In genomic region chr15:41796457-41796856, GRCh38 we compare ENCODE assay signal across 13 cellular contexts. TPM values are rescaled to one million over a fixed set of nuclear protein-coding genes. Genes with fewer than 3 reads are reported as not detected.
A peak's percentile ranks its signal among the peaks of the same experiment; 100 is the strongest.
DNase-seq lines count a peak whose midpoint lies in the region; ATAC-seq and TF ChIP-seq lines count a peak whose summit lies in the region.
"Had no signal": no experiment of that assay in that cellular context is flagged by ENCODE, and none has a peak within 500 bp of the region (broad histone marks: within the 10 kb centered on the region; RNA-seq: fewer than 3 reads in every experiment).

No MANE protein-coding gene starts in this region.

- H3K9me3 ChIP-seq in CD4-positive, CD25-positive, alpha-beta regulatory T cell (ENCODE audit: control insufficient read depth in 2 of 2, low read length in 2 of 2): no peaks in the 10 kb centered on the region
- no peaks in the 10 kb centered on the region for H3K9me3 ChIP-seq in adrenal gland (replicated peaks in 1 of 3)
- H3K9me3 ChIP-seq in smooth muscle cell (replicated peaks; ENCODE audit: low read depth): no peaks in the 10 kb centered on the region

- no peak overlapping the region for H2AFZ ChIP-seq in smooth muscle cell (ENCODE audit: low read depth)

- TF ChIP-seq POLR2A in adrenal gland (IDR thresholded peaks at IDR 0.05): no peak

- peaks cover 17% of the 10 kb centered on the region for H3K36me3 Mint-ChIP-seq in CD4-positive, CD25-positive, alpha-beta regulatory T cell

- peak overlapping the region in 2 of 3 donors; percentile 26 to 52 for H3K27ac Mint-ChIP-seq in CD4-positive, CD25-positive, alpha-beta regulatory T cell
- H3K27ac Mint-ChIP-seq: stimulated activated naive CD8-positive, alpha-beta T cell treated with anti-CD3 and anti-CD28 coated beads, Interleukin-15, Interleukin-2, amounts not matched to agents 100 ng/mL and 50 ng/mL, for 24 hours had no signal

- WGBS in adrenal gland, 4 donors: 43 to 65% (median 54%) methylated on average over 4 of the region's 4 CpGs
- WGBS in smooth muscle cell (ENCODE audit: low lambda C conversion rate): 43% methylated on average over 4 of the region's 4 CpGs

- no peak for ATAC-seq in CD4-positive, CD25-positive, alpha-beta regulatory T cell (ENCODE audit: low read depth in 2 of 2)

- H3K79me2 ChIP-seq in smooth muscle cell (ENCODE audit: low read depth): no peaks in the 10 kb centered on the region

- H3K4me1 ChIP-seq in CD4-positive, CD25-positive, alpha-beta regulatory T cell (ENCODE audit: control insufficient read depth, insufficient read depth, low read length, poor library complexity, severe bottlenecking): no peaks in the 10 kb centered on the region
- peaks cover 10 to 35% of the 10 kb centered on the region in 2 donors for H3K4me1 ChIP-seq in adrenal gland (replicated peaks in 1 of 2)
- H3K4me1 ChIP-seq in smooth muscle cell (ENCODE audit: low read depth): no peaks in the 10 kb centered on the region

- TF ChIP-seq CTCF in adrenal gland (IDR thresholded peaks at IDR 0.05): no peak
- TF ChIP-seq CTCF in foreskin fibroblast (IDR thresholded peaks at IDR 0.05; ENCODE audit: low read depth, low read length): no peak
- no peak for TF ChIP-seq CTCF in smooth muscle cell (IDR thresholded peaks at IDR 0.05; ENCODE audit: borderline replicate concordance, insufficient read depth, poor library complexity, severe bottlenecking)

- no peak overlapping the region for H3K4me3 ChIP-seq in CD4-positive, CD25-positive, alpha-beta regulatory T cell (ENCODE audit: low read depth, low read length)
- H3K4me3 ChIP-seq in adrenal gland (no peak overlapping the region), foreskin fibroblast (ENCODE audit: low read depth in 1 of 2, low read length in 2 of 2) (peak overlapping the region in 1 of 2 donors; percentile 17), smooth muscle cell (no peak overlapping the region)

- H3K9me3 Mint-ChIP-seq in CD4-positive, CD25-positive, alpha-beta regulatory T cell: no peaks in the 10 kb centered on the region
- H3K9me3 Mint-ChIP-seq: stimulated activated naive CD8-positive, alpha-beta T cell treated with anti-CD3 and anti-CD28 coated beads, Interleukin-15, Interleukin-2, amounts not matched to agents 100 ng/mL and 50 ng/mL, for 24 hours had no signal

- H3K36me3 ChIP-seq in CD4-positive, CD25-positive, alpha-beta regulatory T cell (ENCODE audit: control insufficient read depth, insufficient read depth, low read length): peaks cover 15% of the 10 kb centered on the region
- H3K36me3 ChIP-seq in adrenal gland (replicated peaks in 1 of 2) (peaks cover 0 to 10% of the 10 kb centered on the region in 2 donors), smooth muscle cell (ENCODE audit: low read depth) (no peaks in the 10 kb centered on the region)

- peak overlapping the region; percentile 0 for H3K4me2 ChIP-seq in smooth muscle cell

- no peak for DNase-seq in CD4-positive, CD25-positive, alpha-beta regulatory T cell
- DNase-seq in adrenal gland (no peak), foreskin fibroblast (peak; percentile 86 to 95), smooth muscle cell (lab: John Stamatoyannopoulos, UW; ENCODE audit: unreplicated experiment) (no peak), UCSD-AML1 (lab: John Stamatoyannopoulos, UW; ENCODE audit: unreplicated experiment) (no peak), HUDEP-2 (lab: John Stamatoyannopoulos, UW; ENCODE audit: unreplicated experiment in 76 of 76) (no peak), NCI-H146 (lab: John Stamatoyannopoulos, UW) (no peak)
- no peak for DNase-seq in stimulated activated naive CD4-positive, alpha-beta T cell (lab: John Stamatoyannopoulos, UW)
- DNase-seq: activated CD8-positive, alpha-beta memory T cell treated with anti-CD3 and anti-CD28 coated beads, Interleukin-2, amount 50 U/mL, for 48 hours; DND-41; NCI-H526 treated with DMSO at 0.1 percent for 48 hours; T-helper 2 cell had no signal

- peaks cover 6 to 49% (median 31%) of the 10 kb centered on the region in 4 donors for H3K4me1 Mint-ChIP-seq in CD4-positive, CD25-positive, alpha-beta regulatory T cell

- no peak overlapping the region for H3K4me3 Mint-ChIP-seq in CD4-positive, CD25-positive, alpha-beta regulatory T cell
- H3K4me3 Mint-ChIP-seq: stimulated activated naive CD8-positive, alpha-beta T cell treated with anti-CD3 and anti-CD28 coated beads, Interleukin-15, Interleukin-2, amounts not matched to agents 100 ng/mL and 50 ng/mL, for 24 hours had no signal

- no peak overlapping the region for H3K9ac ChIP-seq in smooth muscle cell (ENCODE audit: low read depth)

- peaks cover 70% of the 10 kb centered on the region for H4K20me1 ChIP-seq in smooth muscle cell (ENCODE audit: low read depth)

- H3F3A ChIP-seq in smooth muscle cell (ENCODE audit: low read depth): no peaks in the 10 kb centered on the region

- no peak overlapping the region for H3K27ac ChIP-seq in CD4-positive, CD25-positive, alpha-beta regulatory T cell (ENCODE audit: insufficient read depth, low read length, poor library complexity, severe bottlenecking)
- peak overlapping the region in 3 of 5 donors; percentile 3 to 53 (median 17) for H3K27ac ChIP-seq in adrenal gland
- peak overlapping the region; percentile 25 for H3K27ac ChIP-seq in smooth muscle cell (ENCODE audit: low read depth)

- intact Hi-C loops in adrenal gland (cut with DNase I): no loop called here

- H3K27me3 ChIP-seq in CD4-positive, CD25-positive, alpha-beta regulatory T cell (ENCODE audit: control insufficient read depth, insufficient read depth, low read length): no peaks in the 10 kb centered on the region
- H3K27me3 ChIP-seq in adrenal gland: no peaks in the 10 kb centered on the region
- no peaks in the 10 kb centered on the region for H3K27me3 ChIP-seq in smooth muscle cell (ENCODE audit: low read depth)

- no peaks in the 10 kb centered on the region for H3K27me3 Mint-ChIP-seq in CD4-positive, CD25-positive, alpha-beta regulatory T cell
- H3K27me3 Mint-ChIP-seq: stimulated activated naive CD8-positive, alpha-beta T cell treated with anti-CD3 and anti-CD28 coated beads, Interleukin-15, Interleukin-2, amounts not matched to agents 100 ng/mL and 50 ng/mL, for 24 hours had no signal

RNA-seq across cellular contexts. Expression of gene MAPKBP1, which starts 22.2 kb away (rescaled TPM):
- total RNA-seq in CD4-positive, CD25-positive, alpha-beta regulatory T cell: 40.4 TPM
- 1 to 10 TPM; 1.9 to 3.1 (median 2.6) TPM for polyA plus RNA-seq in CD4-positive, CD25-positive, alpha-beta regulatory T cell
- 10 to 100 TPM; 10.1 to 48.2 (median 26.3) TPM for total RNA-seq in adrenal gland
- polyA plus RNA-seq in adrenal gland: 10 to 100 TPM; 12.0 to 60.7 (median 13.0) TPM
- total RNA-seq in smooth muscle cell: 9.0 and 10.7 TPM in 2 replicates
- polyA plus RNA-seq in smooth muscle cell: 6.6 and 9.3 TPM in 2 replicates

RNA-seq across cellular contexts. Expression of gene JMJD7, which starts 31.4 kb away (rescaled TPM):
- total RNA-seq in CD4-positive, CD25-positive, alpha-beta regulatory T cell: 42.2 TPM
- 10 to 100 TPM; 17.0 to 26.1 (median 24.5) TPM for polyA plus RNA-seq in CD4-positive, CD25-positive, alpha-beta regulatory T cell
- total RNA-seq in adrenal gland (10 to 100 TPM in 6 of 8 donors, 1 to 10 TPM in 2; 6.8 to 20.6 (median 13.2) TPM), smooth muscle cell (5.0 TPM in 1 of 2 replicates, not detected in the other)
- polyA plus RNA-seq in adrenal gland (10 to 100 TPM in 2 of 3 donors, 1 to 10 TPM in 1; 4.2 to 18.1 (median 13.8) TPM), smooth muscle cell (3.3 and 7.8 TPM in 2 replicates)

RNA-seq across cellular contexts. Expression of gene PLA2G4B, which starts 42.2 kb away (rescaled TPM):
- total RNA-seq in CD4-positive, CD25-positive, alpha-beta regulatory T cell: 30.1 TPM
- polyA plus RNA-seq in CD4-positive, CD25-positive, alpha-beta regulatory T cell: 1 to 10 TPM in 2 of 4 donors, under 1 TPM in 2; 0.42 to 3.4 (median 1.4) TPM
- 1 to 10 TPM in 5 of 8 donors, under 1 TPM in 3; 0.35 to 6.9 (median 3.3) TPM for total RNA-seq in adrenal gland
- polyA plus RNA-seq in adrenal gland: 10 to 100 TPM in 2 of 3 donors, 1 to 10 TPM in 1; 4.8 to 26.4 (median 23.7) TPM
- 0.85 and 4.2 TPM in 2 replicates for total RNA-seq in smooth muscle cell
- polyA plus RNA-seq in smooth muscle cell: 2.2 and 9.5 TPM in 2 replicates

Comparison
In these comparisons a context has a peak if more than half of its experiments do, and no peak if none do; other contexts are left out.
1. DNase-seq: peak in foreskin fibroblast (2 of 2); none in CD4-positive, CD25-positive, alpha-beta regulatory T cell (0 of 3), adrenal gland (0 of 7), smooth muscle cell (single experiment), UCSD-AML1 (single experiment), HUDEP-2 (0 of 76), stimulated activated naive CD4-positive, alpha-beta T cell (0 of 6) and NCI-H146 (single experiment).